In genomic region chr3:11465744-11466611, GRCh38 we compare ENCODE assay signal across 9 cellular contexts.
DNase-seq lines count a peak whose midpoint lies in the region; ATAC-seq and TF ChIP-seq lines count a peak whose summit lies in the region.
"Had no signal": no experiment of that assay in that cellular context is flagged by ENCODE, and none has a peak within 500 bp of the region (broad histone marks: within the 10 kb centered on the region; RNA-seq: fewer than 3 reads in every experiment).

No MANE protein-coding gene starts in this region.

- H3K18ac ChIP-seq in trophoblast cell (ENCODE audit: low read length): no peak overlapping the region

- no peak overlapping the region for H3K4ac ChIP-seq in trophoblast cell (ENCODE audit: low read depth, low read length)

- H3K9ac ChIP-seq in SK-N-MC (ENCODE audit: insufficient read length) (no peak overlapping the region), trophoblast cell (ENCODE audit: low read length) (no peak overlapping the region)

- H3K4me3 ChIP-seq in SK-N-MC (peak overlapping the region; percentile 58), esophagus (ENCODE audit: low read depth in 1 of 2, low read length in 2 of 2) (no peak overlapping the region), transverse colon (no peak overlapping the region), trophoblast cell (ENCODE audit: low read depth, low read length) (no peak overlapping the region)

- H3K27ac ChIP-seq in SK-N-MC: peak overlapping the region; percentile 89
- H3K27ac ChIP-seq in esophagus (ENCODE audit: low read depth in 2 of 2, low read length in 1 of 2): peak overlapping the region; percentile 15 to 20
- H3K27ac ChIP-seq in transverse colon: peak overlapping the region; percentile 79 to 87 (median 80)
- H3K27ac ChIP-seq in trophoblast cell (ENCODE audit: low read depth, low read length): no peak overlapping the region

- peak; percentile 73 for TF ChIP-seq EP300 in transverse colon (IDR thresholded peaks at IDR 0.05; ENCODE audit: low read depth)

- no peak overlapping the region for H2BK120ac ChIP-seq in trophoblast cell (ENCODE audit: insufficient read depth, low read length, poor library complexity)

- no peak overlapping the region for H3K14ac ChIP-seq in trophoblast cell (ENCODE audit: low read length)

- no peaks in the 10 kb centered on the region for H3K79me2 ChIP-seq in trophoblast cell (ENCODE audit: control insufficient read depth, insufficient read depth, low read length, poor library complexity)

- H3K4me1 ChIP-seq in esophagus (ENCODE audit: control insufficient read depth in 2 of 2, insufficient read depth in 2 of 2, low read length in 1 of 2) (no peaks in the 10 kb centered on the region), transverse colon (peaks cover 0 to 21% (median 2%) of the 10 kb centered on the region in 4 donors), trophoblast cell (ENCODE audit: control insufficient read depth in 1 of 2, insufficient read depth in 2 of 2, low read length in 2 of 2) (no peaks in the 10 kb centered on the region)

- H3K27me3 ChIP-seq in esophagus (ENCODE audit: control insufficient read depth in 1 of 2, insufficient read depth in 2 of 2, low read length in 2 of 2) (no peaks in the 10 kb centered on the region), transverse colon (no peaks in the 10 kb centered on the region), trophoblast cell (ENCODE audit: insufficient read depth, low read length) (no peaks in the 10 kb centered on the region)

- H2AFZ ChIP-seq in trophoblast cell (ENCODE audit: insufficient read depth, low read length, poor library complexity): no peak overlapping the region

- intact Hi-C loops in transverse colon (cut with DNase I; ENCODE audit: low total_unique reads): no loop called here

- no peak overlapping the region for H4K8ac ChIP-seq in trophoblast cell (ENCODE audit: low read depth, low read length)

- H2BK12ac ChIP-seq in trophoblast cell (ENCODE audit: low read length): no peak overlapping the region

- TF ChIP-seq CTCF in transverse colon (IDR thresholded peaks at IDR 0.05): peak in 1 of 5 experiments; percentile 15

- no peak overlapping the region for H4K12ac ChIP-seq in trophoblast cell (ENCODE audit: low read depth, low read length)

- TF ChIP-seq POLR2A in transverse colon (IDR thresholded peaks at IDR 0.05): no peak

- H3K9me3 ChIP-seq in SK-N-MC (ENCODE audit: low read depth, low read length): no peaks in the 10 kb centered on the region
- H3K9me3 ChIP-seq in esophagus (ENCODE audit: control insufficient read depth in 2 of 2, insufficient read depth in 1 of 2, low read depth in 1 of 2, low read length in 1 of 2): no peaks in the 10 kb centered on the region
- H3K9me3 ChIP-seq in transverse colon: no peaks in the 10 kb centered on the region
- no peaks in the 10 kb centered on the region for H3K9me3 ChIP-seq in trophoblast cell (ENCODE audit: insufficient read depth, low read depth, low read length)

- H2BK5ac ChIP-seq in trophoblast cell (ENCODE audit: low read depth, low read length, poor library complexity): no peak overlapping the region

- no peak overlapping the region for H3K4me2 ChIP-seq in trophoblast cell (ENCODE audit: low read length)

- H2AK5ac ChIP-seq in trophoblast cell (ENCODE audit: low read length): no peak overlapping the region

- in situ Hi-C loops in transverse colon (cut with MboI; ENCODE audit: low pct_ligation_motif_present in 1 of 4, low pct_unique_long_range_greater_than_20kb in 1 of 4, low sequenced_read_pairs in 3 of 4): no loop called here

- DNase-seq in SK-N-MC (ENCODE audit: low read depth, low spot score) (peak; percentile 72), mucosa of gallbladder (ENCODE audit: low spot score) (peak; percentile 47), transverse colon (no peak), iPS-NIHi11 (ENCODE audit: low spot score) (no peak), trophoblast cell (no peak)
- DNase-seq: activated effector memory CD4-positive, alpha-beta T cell treated with anti-CD3 and anti-CD28 coated beads, Interleukin-2, amount 50 U/mL, for 16 hours; T-helper 9 cell had no signal

- H4K91ac ChIP-seq in trophoblast cell (ENCODE audit: low read depth, low read length): no peak overlapping the region

- no peaks in the 10 kb centered on the region for H3K79me1 ChIP-seq in trophoblast cell (ENCODE audit: low read length)

- ATAC-seq in GM19328 (IDR thresholded peaks at IDR 0.05; ENCODE audit: unreplicated experiment): no peak

- 33 to 49% methylated on average over 9 of the region's 9 CpGs for WGBS in esophagus, 2 donors
- WGBS in transverse colon (ENCODE audit: low coverage in 1 of 2), 2 donors: 72 to 77% methylated on average over 4 to 9 of the region's 9 CpGs
- WGBS in trophoblast cell (ENCODE audit: extremely low coverage, insufficient coverage, insufficient read length): no CpG with 5 or more reads among the region's 9 CpGs

- H3K23ac ChIP-seq in trophoblast cell (ENCODE audit: low read length): no peak overlapping the region

- no peaks in the 10 kb centered on the region for H3K36me3 ChIP-seq in SK-N-MC (ENCODE audit: insufficient read depth, low read length)
- no peaks in the 10 kb centered on the region for H3K36me3 ChIP-seq in esophagus (ENCODE audit: control insufficient read depth in 2 of 2, insufficient read depth in 2 of 2, low read length in 1 of 2)
- no peaks in the 10 kb centered on the region for H3K36me3 ChIP-seq in transverse colon
- peaks cover 0 to 3% of the 10 kb centered on the region in 2 experiments for H3K36me3 ChIP-seq in trophoblast cell (ENCODE audit: control insufficient read depth in 1 of 2, insufficient read depth in 2 of 2, low read length in 2 of 2)

Comparison
In these comparisons a context has a peak if more than half of its experiments do, and no peak if none do; other contexts are left out.
1. DNase-seq: peak in SK-N-MC (single experiment) and mucosa of gallbladder (single experiment); none in transverse colon (single experiment), iPS-NIHi11 (single experiment) and trophoblast cell (0 of 2).